In the genomic region with DNA sequence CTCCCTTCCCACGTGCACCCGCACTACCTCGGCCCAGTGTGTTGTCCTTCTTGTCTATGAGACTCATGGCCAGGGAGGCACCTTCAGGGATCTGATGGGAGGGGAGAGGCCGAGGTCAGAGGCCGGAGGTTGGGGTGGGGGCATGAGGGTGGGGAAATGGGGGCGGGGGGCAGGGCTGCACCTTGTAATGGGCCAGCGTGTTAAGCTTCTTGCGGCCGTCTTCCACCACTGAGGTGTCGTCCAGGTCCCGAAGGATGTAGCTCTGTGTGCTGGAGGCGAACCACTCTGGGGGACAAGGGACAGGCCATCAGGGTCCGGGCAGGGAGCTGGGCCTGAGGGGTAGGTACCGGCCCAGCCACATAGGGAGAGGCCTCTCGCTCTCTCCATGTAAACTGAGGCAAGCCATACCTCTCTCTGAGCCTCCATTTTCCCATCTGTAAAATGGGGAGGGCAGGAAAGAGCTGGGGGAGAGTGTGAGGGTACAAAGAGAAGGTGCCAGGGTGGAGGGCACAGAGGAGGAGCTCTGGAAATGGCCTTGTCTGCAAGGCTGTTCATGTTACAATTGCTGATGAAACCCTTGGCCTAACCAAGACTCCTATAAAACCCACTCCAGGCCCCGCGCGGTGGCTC, we compare ENCODE assay signal across 13 cellular contexts. TPM values are rescaled to one million over a fixed set of nuclear protein-coding genes. Genes with fewer than 3 reads are reported as not detected.
DNase-seq lines count a peak whose midpoint lies in the region; ATAC-seq and TF ChIP-seq lines count a peak whose summit lies in the region.
"Had no signal": no experiment of that assay in that cellular context is flagged by ENCODE, and none has a peak within 500 bp of the region (broad histone marks: within the 10 kb centered on the region; RNA-seq: fewer than 3 reads in every experiment).

No MANE protein-coding gene starts in this region.

- H4K91ac ChIP-seq in trophoblast cell (ENCODE audit: low read depth, low read length), result peak overlapping the region; percentile 37

- H2AK5ac ChIP-seq in trophoblast cell (ENCODE audit: low read length), result no peak overlapping the region

- no peak for TF ChIP-seq POLR2A in heart left ventricle (IDR thresholded peaks at IDR 0.05)
- no peak for TF ChIP-seq POLR2A in esophagus squamous epithelium (IDR thresholded peaks at IDR 0.05)

- peak overlapping the region; percentile 29 for H2BK12ac ChIP-seq in trophoblast cell (ENCODE audit: low read length)

- H2AFZ ChIP-seq in trophoblast cell (ENCODE audit: insufficient read depth, low read length, poor library complexity), result no peak overlapping the region

- peak overlapping the region; percentile 39 for H4K8ac ChIP-seq in trophoblast cell (ENCODE audit: low read depth, low read length)

- H3K14ac ChIP-seq in trophoblast cell (ENCODE audit: low read length), result peak overlapping the region; percentile 13

- no peak overlapping the region for H4K12ac ChIP-seq in trophoblast cell (ENCODE audit: low read depth, low read length)

- no peak overlapping the region for H2BK120ac ChIP-seq in trophoblast cell (ENCODE audit: insufficient read depth, low read length, poor library complexity)

- intact Hi-C loops in heart left ventricle (cut with DNase I), result loop anchor here in 8 of 10 donors (5.0 kb wide), 5 partner anchors 36 to 69 kb away; partner anchors contain the start of gene PLXND1 (in 1 of the 8)
- intact Hi-C loops in left cardiac atrium (cut with DNase I), result loop anchor here in 1 of 2 donors (5.0 kb wide), 1 partner anchor 41 kb away; no protein-coding TSS in a partner anchor
- intact Hi-C loops in esophagus squamous epithelium (cut with DNase I), result no loop called here
- intact Hi-C loops in upper lobe of right lung (cut with DNase I), result no loop called here
- intact Hi-C loops in natural killer cell (cut with micrococcal nuclease), result no loop called here

- H3K4me1 Mint-ChIP-seq in natural killer cell, result peaks cover 28 to 46% of the 10 kb centered on the region in 2 donors

- no peak overlapping the region for H3K18ac ChIP-seq in trophoblast cell (ENCODE audit: low read length)

- no peak overlapping the region for H3K4me3 Mint-ChIP-seq in natural killer cell
- H3K4me3 Mint-ChIP-seq: dendritic cell treated with granulocyte-macrophage colony-stimulating factor and Interleukin-4, amounts not matched to agents 40 ng/mL and 50 ng/mL, for 4 days had no signal

- no peak overlapping the region for H3K23ac ChIP-seq in trophoblast cell (ENCODE audit: low read length)

- peaks cover 14% of the 10 kb centered on the region for H3K79me1 ChIP-seq in trophoblast cell (ENCODE audit: low read length)

- DNase-seq in heart left ventricle (peak in 1 of 5 donors; percentile 16), left cardiac atrium (no peak), esophagus squamous epithelium (lab: John Stamatoyannopoulos, UW) (no peak), trophoblast cell (no peak), upper lobe of right lung (no peak), ACHN (no peak), natural killer cell (no peak), OCI-M1 (lab: John Stamatoyannopoulos, UW) (no peak)
- DNase-seq: activated CD4-positive, alpha-beta T cell treated with anti-CD3 and anti-CD28 coated beads, Interleukin-2, amount 50 U/mL, for 4 hours; NCI-H2171; occipital lobe; stimulated activated CD4-positive, alpha-beta T cell treated with anti-CD3 and anti-CD28 coated beads, Interleukin-1b, Interleukin-23, amount 100 ng/mL, for 48 hours had no signal

- H3K27ac Mint-ChIP-seq in natural killer cell, result no peak overlapping the region
- H3K27ac Mint-ChIP-seq: dendritic cell treated with granulocyte-macrophage colony-stimulating factor and Interleukin-4, amounts not matched to agents 40 ng/mL and 50 ng/mL, for 4 days had no signal

- H3K36me3 Mint-ChIP-seq in natural killer cell, result no peaks in the 10 kb centered on the region

- no peaks in the 10 kb centered on the region for H3K9me3 Mint-ChIP-seq in natural killer cell
- H3K9me3 Mint-ChIP-seq: dendritic cell treated with granulocyte-macrophage colony-stimulating factor and Interleukin-4, amounts not matched to agents 40 ng/mL and 50 ng/mL, for 4 days had no signal

- H3K4me2 ChIP-seq in trophoblast cell (ENCODE audit: low read length), result no peak overlapping the region

- 68 to 75% (median 71%) methylated on average over 14 to 18 of the region's 18 CpGs for WGBS in heart left ventricle, 4 donors
- WGBS in esophagus squamous epithelium, 2 donors, result 84 to 94% methylated on average over 3 to 6 of the region's 18 CpGs
- no CpG with 5 or more reads among the region's 18 CpGs for WGBS in trophoblast cell (ENCODE audit: extremely low coverage, insufficient coverage, insufficient read length)

- no peaks in the 10 kb centered on the region for H3K27me3 ChIP-seq in heart left ventricle
- H3K27me3 ChIP-seq in esophagus squamous epithelium, result no peaks in the 10 kb centered on the region
- no peaks in the 10 kb centered on the region for H3K27me3 ChIP-seq in trophoblast cell (ENCODE audit: insufficient read depth, low read length)
- no peaks in the 10 kb centered on the region for H3K27me3 ChIP-seq in upper lobe of right lung

- H3K4me1 ChIP-seq in heart left ventricle (peaks cover 19 to 97% (median 70%) of the 10 kb centered on the region in 12 donors), esophagus squamous epithelium (peaks cover 19 to 84% (median 38%) of the 10 kb centered on the region in 3 donors), trophoblast cell (ENCODE audit: control insufficient read depth in 1 of 2, insufficient read depth in 2 of 2, low read length in 2 of 2) (peaks cover 17 to 29% of the 10 kb centered on the region in 2 experiments), upper lobe of right lung (peaks cover 65% of the 10 kb centered on the region)

- in situ Hi-C loops in ACHN (cut with HindIII; ENCODE audit: low pct_ligation_motif_present, low pct_unique_long_range_greater_than_20kb, low sequenced_read_pairs), result no loop called here

- no peaks in the 10 kb centered on the region for H3K79me2 ChIP-seq in trophoblast cell (ENCODE audit: control insufficient read depth, insufficient read depth, low read length, poor library complexity)

- no peak for ATAC-seq in heart left ventricle
- ATAC-seq in left cardiac atrium, result no peak
- no peak for ATAC-seq in upper lobe of right lung
- no peak for ATAC-seq in natural killer cell

- no peak overlapping the region for H3K4me3 ChIP-seq in heart left ventricle
- no peak overlapping the region for H3K4me3 ChIP-seq in esophagus squamous epithelium
- no peak overlapping the region for H3K4me3 ChIP-seq in trophoblast cell (ENCODE audit: low read depth, low read length)
- H3K4me3 ChIP-seq in upper lobe of right lung, result no peak overlapping the region

- peaks cover 0 to 3% of the 10 kb centered on the region in 2 donors for H3K27me3 Mint-ChIP-seq in natural killer cell (ENCODE audit: low read depth in 2 of 2)
- H3K27me3 Mint-ChIP-seq: dendritic cell treated with granulocyte-macrophage colony-stimulating factor and Interleukin-4, amounts not matched to agents 40 ng/mL and 50 ng/mL, for 4 days had no signal

- H3K9me3 ChIP-seq in heart left ventricle (no peaks in the 10 kb centered on the region), esophagus squamous epithelium (no peaks in the 10 kb centered on the region), trophoblast cell (ENCODE audit: insufficient read depth, low read depth, low read length) (no peaks in the 10 kb centered on the region), upper lobe of right lung (no peaks in the 10 kb centered on the region)

- H2BK5ac ChIP-seq in trophoblast cell (ENCODE audit: low read depth, low read length, poor library complexity), result no peak overlapping the region

- no peak overlapping the region for H3K4ac ChIP-seq in trophoblast cell (ENCODE audit: low read depth, low read length)

- peaks cover 0 to 99% (median 76%) of the 10 kb centered on the region in 9 donors for H3K36me3 ChIP-seq in heart left ventricle
- H3K36me3 ChIP-seq in esophagus squamous epithelium, result peaks cover 0 to 77% (median 0%) of the 10 kb centered on the region in 3 donors
- H3K36me3 ChIP-seq in trophoblast cell (ENCODE audit: control insufficient read depth in 1 of 2, insufficient read depth in 2 of 2, low read length in 2 of 2), result peaks cover 91 to 92% of the 10 kb centered on the region in 2 experiments
- H3K36me3 ChIP-seq in upper lobe of right lung, result peaks cover 98% of the 10 kb centered on the region

- TF ChIP-seq CTCF in heart left ventricle (IDR thresholded peaks at IDR 0.05), result no peak
- TF ChIP-seq CTCF in esophagus squamous epithelium (IDR thresholded peaks at IDR 0.05), result no peak
- TF ChIP-seq CTCF in upper lobe of right lung (IDR thresholded peaks at IDR 0.05), result no peak
- TF ChIP-seq CTCF in natural killer cell (IDR thresholded peaks at IDR 0.05), result no peak

- H3K9ac ChIP-seq in trophoblast cell (ENCODE audit: low read length), result no peak overlapping the region

- peak overlapping the region; percentile 74 to 90 (median 80) for H3K27ac ChIP-seq in heart left ventricle
- peak overlapping the region in 3 of 4 donors; percentile 82 to 86 (median 85) for H3K27ac ChIP-seq in esophagus squamous epithelium
- H3K27ac ChIP-seq in trophoblast cell (ENCODE audit: low read depth, low read length), result no peak overlapping the region
- peak overlapping the region; percentile 81 for H3K27ac ChIP-seq in upper lobe of right lung

RNA-seq across cellular contexts. Expression of gene H1-8, which starts 18.8 kb away (rescaled TPM):
- total RNA-seq in heart left ventricle, result not detected
- not detected for polyA plus RNA-seq in heart left ventricle
- not detected for total RNA-seq in left cardiac atrium
- total RNA-seq in esophagus squamous epithelium, result not detected
- not detected in 2 replicates for polyA plus RNA-seq in trophoblast cell (2013)
- not detected for total RNA-seq in upper lobe of right lung
- total RNA-seq in natural killer cell, result not detected
- total RNA-seq: occipital lobe had no signal

RNA-seq across cellular contexts. Expression of gene RHO, which starts 33.3 kb away (rescaled TPM):
- total RNA-seq in heart left ventricle (not detected), left cardiac atrium (not detected), esophagus squamous epithelium (not detected), upper lobe of right lung (not detected), natural killer cell (not detected)
- under 1 TPM in 1 of 2 donors, not detected in 1; 0.08 TPM for polyA plus RNA-seq in heart left ventricle
- polyA plus RNA-seq in trophoblast cell (2013), result 0.01 TPM in 1 of 2 replicates, not detected in the other
- total RNA-seq: occipital lobe had no signal

RNA-seq across cellular contexts. Expression of gene PLXND1, which starts 44.7 kb away (rescaled TPM):
- total RNA-seq in heart left ventricle (100 to 1,000 TPM in 2 of 9 donors, 10 to 100 TPM in 7; 40.8 to 218 (median 64.9) TPM), left cardiac atrium (100 to 1,000 TPM; 106 to 112 TPM), esophagus squamous epithelium (10 to 100 TPM in 3 of 4 donors, 1 to 10 TPM in 1; 4.5 to 66.0 (median 24.4) TPM), upper lobe of right lung (284 TPM), natural killer cell (100 to 1,000 TPM; 135 to 214 (median 189) TPM)
- 10 to 100 TPM; 66.4 to 67.3 TPM for polyA plus RNA-seq in heart left ventricle
- polyA plus RNA-seq in trophoblast cell (2013), result 282 and 293 TPM in 2 replicates

Comparison
In these comparisons a context has a peak if more than half of its experiments do, and no peak if none do; other contexts are left out.
1. intact Hi-C loops: an anchor here in heart left ventricle (5.0 kb wide); none called in esophagus squamous epithelium, upper lobe of right lung and natural killer cell.